ENCODE assay signal across 23 cellular contexts in genomic region chr4:140819621-140820020, GRCh38.
"Had no signal": no experiment of that assay in that cellular context is flagged by ENCODE, and none has a peak within 500 bp of the region (broad histone marks: within the 10 kb centered on the region; RNA-seq: fewer than 3 reads in every experiment).

No MANE protein-coding gene starts in this region.

- H3K27ac ChIP-seq: esophagus squamous epithelium, gastroesophageal sphincter, left ventricle myocardium inferior, lower lobe of right lung, ovary, stomach, thoracic aorta, transverse colon had no signal

- ATAC-seq: effector memory CD8-positive, alpha-beta T cell; gastroesophageal sphincter; left cardiac atrium; lower lobe of right lung; right cardiac atrium had no signal

- H3K9me3 ChIP-seq: esophagus squamous epithelium, gastroesophageal sphincter, left ventricle myocardium inferior, lower lobe of right lung, ovary, stomach, thoracic aorta, transverse colon had no signal

- H3K36me3 Mint-ChIP-seq: mesothelial cell of epicardium, natural killer cell had no signal

- H3K4me3 ChIP-seq: esophagus squamous epithelium, gastroesophageal sphincter, left ventricle myocardium inferior, lower lobe of right lung, ovary, stomach, thoracic aorta, transverse colon had no signal

- H3K27me3 Mint-ChIP-seq: memory B cell had no signal

- DNase-seq: effector memory CD8-positive, alpha-beta T cell; esophagus squamous epithelium; foreskin fibroblast; kidney; left cardiac atrium; left ventricle myocardium inferior; lower lobe of right lung; natural killer cell; nucleus accumbens; ovary; right cardiac atrium; small intestine; stimulated activated CD4-positive, alpha-beta T cell treated with anti-CD3 and anti-CD28 coated beads, Interleukin-12 subunit alpha, Interleukin-12 subunit beta, amount 100 ng/mL, for 4 hours; stimulated activated naive CD4-positive, alpha-beta T cell; stomach; substantia nigra; transverse colon had no signal

- H3K4me1 ChIP-seq: esophagus squamous epithelium, gastroesophageal sphincter, left ventricle myocardium inferior, lower lobe of right lung, stomach, transverse colon had no signal

- H3K4me3 Mint-ChIP-seq: dendritic cell treated with granulocyte-macrophage colony-stimulating factor and Interleukin-4, amounts not matched to agents 40 ng/mL and 50 ng/mL, for 4 days; effector memory CD8-positive, alpha-beta T cell; memory B cell; mesothelial cell of epicardium; natural killer cell; neural crest cell had no signal

- H3K9me3 Mint-ChIP-seq: dendritic cell treated with granulocyte-macrophage colony-stimulating factor and Interleukin-4, amounts not matched to agents 40 ng/mL and 50 ng/mL, for 4 days had no signal

- H3K27me3 ChIP-seq: esophagus squamous epithelium, ovary, stomach, transverse colon had no signal

- H3K4me1 Mint-ChIP-seq: mesothelial cell of epicardium, natural killer cell, neural crest cell had no signal

- H3K27ac Mint-ChIP-seq: dendritic cell treated with granulocyte-macrophage colony-stimulating factor and Interleukin-4, amounts not matched to agents 40 ng/mL and 50 ng/mL, for 4 days; effector memory CD8-positive, alpha-beta T cell; memory B cell; mesothelial cell of epicardium; natural killer cell had no signal

- H3K36me3 ChIP-seq: esophagus squamous epithelium, gastroesophageal sphincter, left ventricle myocardium inferior, lower lobe of right lung, ovary, stomach, thoracic aorta, transverse colon had no signal
